Comparison of ENCODE assay signal across 9 cellular contexts in the genomic region with DNA sequence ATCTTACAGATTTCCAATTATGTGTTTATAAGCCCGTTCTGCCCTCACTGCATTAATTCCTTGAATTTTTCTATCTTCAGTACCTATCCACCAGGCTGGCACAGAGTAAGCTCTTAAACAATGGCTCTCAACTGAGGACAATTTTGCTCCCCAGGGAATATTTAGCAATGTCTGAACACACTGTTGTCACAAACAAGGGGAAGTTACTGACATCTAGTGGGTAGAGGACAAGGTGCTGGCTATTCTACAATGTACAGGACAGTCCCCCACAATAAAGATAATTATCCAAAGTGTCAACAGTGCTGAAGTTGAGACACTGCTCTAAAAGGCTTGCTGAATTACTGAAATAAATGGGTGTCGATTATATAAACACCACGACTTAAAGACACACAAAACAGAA. TPM values are rescaled to one million over a fixed set of nuclear protein-coding genes. Genes with fewer than 3 reads are reported as not detected.
DNase-seq lines count a peak whose midpoint lies in the region; ATAC-seq, FAIRE-seq and TF ChIP-seq lines count a peak whose summit lies in the region.
"Had no signal": no experiment of that assay in that cellular context is flagged by ENCODE, and none has a peak within 500 bp of the region (broad histone marks: within the 10 kb centered on the region; RNA-seq: fewer than 3 reads in every experiment).

No MANE protein-coding gene starts in this region.

- H3K4ac ChIP-seq in H1 (replicated peaks; ENCODE audit: insufficient read length, low read depth, low read length): no peak overlapping the region

- H2BK12ac ChIP-seq in H1 (ENCODE audit: low read depth, low read length): no peak overlapping the region

- no peak overlapping the region for H2BK120ac ChIP-seq in H1 (replicated peaks; ENCODE audit: low read depth, low read length)

- H3K9me3 Mint-ChIP-seq in activated naive CD4-positive, alpha-beta T cell treated with anti-CD3 and anti-CD28 coated beads, Interleukin-2, amount 10 ng/mL, durations not matched to agents 7 days and 5 days: no peaks in the 10 kb centered on the region

- H4K8ac ChIP-seq in H1 (ENCODE audit: extremely low read depth, insufficient read depth, low read length): no peak overlapping the region

- TF ChIP-seq CTCF in H1 (IDR thresholded peaks at IDR 0.05; ENCODE audit: control extremely low read depth in 1 of 3, insufficient read depth in 1 of 3, low read depth in 1 of 3, low read length in 3 of 3): peak in 2 of 3 experiments; percentile 30 to 38; a peak in 3 of 4 replicates

- DNase-seq in ACHN: peak; percentile 13
- DNase-seq in NCI-H1417 (lab: John Stamatoyannopoulos, UW): peak in 2 of 3 experiments; percentile 50 to 81
- no peak for DNase-seq in H1 (ENCODE audit: low read depth in 1 of 2, low spot score in 2 of 2)
- no peak for DNase-seq in NCI-H187 treated with DMSO at 0.1 percent for 48 hours (lab: John Stamatoyannopoulos, UW)
- DNase-seq in C1 segment of cervical spinal cord (lab: John Stamatoyannopoulos, UW): no peak
- DNase-seq in activated naive CD4-positive, alpha-beta T cell treated with anti-CD3 and anti-CD28 coated beads, Interleukin-2, amount 10 ng/mL, durations not matched to agents 7 days and 5 days: no peak

- no peaks in the 10 kb centered on the region; the same call in 1 of the 2 replicates for H3K79me1 ChIP-seq in H1 (ENCODE audit: low read depth, low read length)

- no peak overlapping the region for H2BK20ac ChIP-seq in H1 (ENCODE audit: low read length)

- H2AK5ac ChIP-seq in H1 (ENCODE audit: low read depth, low read length): no peak overlapping the region

- H3K4me3 Mint-ChIP-seq in activated naive CD4-positive, alpha-beta T cell treated with anti-CD3 and anti-CD28 coated beads, Interleukin-2, amount 10 ng/mL, durations not matched to agents 7 days and 5 days: no peak overlapping the region

- H4K20me1 ChIP-seq in H1 (replicated peaks in 1 of 2; ENCODE audit: control insufficient read depth in 1 of 2, insufficient read depth in 2 of 2, low read length in 2 of 2): peaks cover 0 to 2% of the 10 kb centered on the region in 2 experiments

- TF ChIP-seq EP300 in H1 (IDR thresholded peaks at IDR 0.05; ENCODE audit: borderline replicate concordance in 1 of 2, low read depth in 2 of 2, low read length in 2 of 2): no peak

- no peak overlapping the region for H4K5ac ChIP-seq in H1 (ENCODE audit: insufficient read length, low read depth, low read length)

- no peaks in the 10 kb centered on the region for H3K27me3 Mint-ChIP-seq in activated naive CD4-positive, alpha-beta T cell treated with anti-CD3 and anti-CD28 coated beads, Interleukin-2, amount 10 ng/mL, durations not matched to agents 7 days and 5 days

- H3K56ac ChIP-seq in H1 (replicated peaks; ENCODE audit: insufficient read length, low read depth, low read length): no peak overlapping the region

- H3K9me3 ChIP-seq in H1 (ENCODE audit: insufficient read depth in 2 of 2, low read depth in 1 of 2, low read length in 1 of 2): no peaks in the 10 kb centered on the region

- peaks cover 9 to 67% of the 10 kb centered on the region in 2 experiments for H3K79me2 ChIP-seq in H1 (ENCODE audit: control insufficient read depth in 1 of 2, insufficient read depth in 2 of 2, low read length in 2 of 2)

- no peak overlapping the region for H3K18ac ChIP-seq in H1 (ENCODE audit: extremely low read depth, low read length)

- H3K27ac Mint-ChIP-seq in activated naive CD4-positive, alpha-beta T cell treated with anti-CD3 and anti-CD28 coated beads, Interleukin-2, amount 10 ng/mL, durations not matched to agents 7 days and 5 days: no peak overlapping the region

- peaks cover 6% of the 10 kb centered on the region for H3K23me2 ChIP-seq in H1 (ENCODE audit: low read depth, low read length)

- CTCF ChIA-PET in H1 (lab: Charles Lee; ENCODE audit: partially characterized antibody): interaction anchor here (0.6 to 2.9 kb wide), 16 partner anchors 8 to 220 kb away, joined by 3 to 11 read pairs (median 4); no protein-coding TSS in a partner anchor
- CTCF ChIA-PET in activated naive CD4-positive, alpha-beta T cell treated with anti-CD3 and anti-CD28 coated beads, Interleukin-2, amount 10 ng/mL, durations not matched to agents 7 days and 5 days (lab: Charles Lee): interaction anchor here (1.2 to 1.5 kb wide), 2 partner anchors 68 to 150 kb away, joined by 3 to 8 read pairs; no protein-coding TSS in a partner anchor

- peaks cover 29% of the 10 kb centered on the region for H3K36me3 Mint-ChIP-seq in activated naive CD4-positive, alpha-beta T cell treated with anti-CD3 and anti-CD28 coated beads, Interleukin-2, amount 10 ng/mL, durations not matched to agents 7 days and 5 days

- H2AFZ ChIP-seq in H1 (ENCODE audit: low read length): no peak overlapping the region

- H3K4me1 Mint-ChIP-seq in activated naive CD4-positive, alpha-beta T cell treated with anti-CD3 and anti-CD28 coated beads, Interleukin-2, amount 10 ng/mL, durations not matched to agents 7 days and 5 days: peaks cover 23% of the 10 kb centered on the region

- ATAC-seq in GM19023 (IDR thresholded peaks at IDR 0.05; ENCODE audit: unreplicated experiment) (peak; percentile 53), HG03025 (IDR thresholded peaks at IDR 0.05; ENCODE audit: low FRiP score, unreplicated experiment) (no peak)

- WGBS in H1 (ENCODE audit: extremely low coverage in 1 of 2, insufficient coverage in 1 of 2, insufficient read length in 1 of 2, insufficient replicate concordance in 2 of 2, low coverage in 1 of 2, low lambda C conversion rate in 2 of 2, missing lambda C conversion rate in 1 of 2), 2 experiments: 91% methylated on average over 3 of the region's 3 CpGs; no CpG with 5 or more reads in 1 of the 2 experiments

- no peak overlapping the region for H4K91ac ChIP-seq in H1 (replicated peaks; ENCODE audit: insufficient read length, low read length)

- no peak overlapping the region for H3K23ac ChIP-seq in H1 (ENCODE audit: insufficient read length)

- H3K36me3 ChIP-seq in H1 (ENCODE audit: control insufficient read depth in 2 of 4, insufficient read depth in 4 of 4, low read length in 3 of 4): peaks cover 0 to 26% (median 8%) of the 10 kb centered on the region in 4 experiments; a peak in 6 of 8 replicates

- no peak overlapping the region for H3K27ac ChIP-seq in H1 (ENCODE audit: low read depth, low read length)

- no peak overlapping the region for H2BK5ac ChIP-seq in H1 (ENCODE audit: low read depth, low read length)

- no peak for FAIRE-seq in H1 (lab: Jason Lieb, UNC)
- FAIRE-seq: HTR-8/SVneo had no signal

- no peak overlapping the region for H3K4me2 ChIP-seq in H1 (ENCODE audit: insufficient read depth in 1 of 2, low read depth in 2 of 2, low read length in 2 of 2)

- POLR2A ChIA-PET in H1 (lab: Charles Lee; ENCODE audit: partially characterized antibody): interaction anchor here (0.7 kb wide), 1 partner anchor 10 kb away, joined by 4 read pairs; no protein-coding TSS in a partner anchor

- no peaks in the 10 kb centered on the region for H3K27me3 ChIP-seq in H1 (replicated peaks in 1 of 4; ENCODE audit: control insufficient read depth in 3 of 4, extremely low read depth in 1 of 4, insufficient read depth in 3 of 4, low read length in 3 of 4)

- in situ Hi-C loops in ACHN (cut with HindIII; ENCODE audit: low pct_ligation_motif_present, low pct_unique_long_range_greater_than_20kb, low sequenced_read_pairs): no loop called here

- H3K9ac ChIP-seq in H1 (replicated peaks in 1 of 4; ENCODE audit: extremely low read depth in 1 of 4, low read depth in 3 of 4, low read length in 3 of 4): no peak overlapping the region

- H3K14ac ChIP-seq in H1 (ENCODE audit: insufficient read length): no peak overlapping the region

- peak; percentile 37 to 60; a peak in 3 of 4 replicates for TF ChIP-seq RAD21 in H1 (IDR thresholded peaks at IDR 0.05 in 1 of 2, conservative IDR thresholded peaks at IDR 0.05 in 1 of 2; ENCODE audit: low read depth in 2 of 2, low read length in 2 of 2)

- no peak overlapping the region for H2BK15ac ChIP-seq in H1 (ENCODE audit: low read length)

- no peak overlapping the region for H3K4me3 ChIP-seq in H1 (ENCODE audit: extremely low read depth in 1 of 4, insufficient read depth in 2 of 4, low read depth in 3 of 4, low read length in 4 of 4)

- no peaks in the 10 kb centered on the region for H3K4me1 ChIP-seq in H1 (replicated peaks in 1 of 4; ENCODE audit: control insufficient read depth in 3 of 4, insufficient read depth in 4 of 4, low read length in 3 of 4)

- TF ChIP-seq POLR2A in H1 (IDR thresholded peaks at IDR 0.05; ENCODE audit: control extremely low read depth in 1 of 2, low read depth in 2 of 2, low read length in 2 of 2): no peak

TF ChIP-seq in H1, 55 proteins besides CTCF, POLR2A, EP300 and RAD21 (continues in another document):
- TF ChIP-seq TBP (IDR thresholded peaks at IDR 0.05; ENCODE audit: low read depth, low read length) (no peak), CEBPB (IDR thresholded peaks at IDR 0.05; ENCODE audit: low read depth, low read length) (no peak), EGR1 (IDR thresholded peaks at IDR 0.05; ENCODE audit: borderline replicate concordance, low read depth, low read length) (no peak), FOSL1 (IDR thresholded peaks at IDR 0.05; ENCODE audit: insufficient read depth, low read depth, low read length) (no peak), CREB1 (IDR thresholded peaks at IDR 0.05) (no peak), BACH1 (IDR thresholded peaks at IDR 0.05; ENCODE audit: low read length) (no peak), SIRT6 (IDR thresholded peaks at IDR 0.05; ENCODE audit: low read length) (no peak), YY1 (IDR thresholded peaks at IDR 0.05; ENCODE audit: low read depth, low read length) (no peak)

RNA-seq across cellular contexts. Expression of gene NDUFS1, which starts 5.0 kb away (rescaled TPM):
- total RNA-seq in H1 (2021; fragmentation: NEBNext Ultra II Directional; extraction: Animal tissue kit (Norgen Biotek cat#: 25700)): 95.9 and 97.0 TPM in 2 replicates
- 28.2 and 42.1 TPM in 2 replicates for polyA plus RNA-seq in H1 (2011; rRNA removed)
- polyA plus RNA-seq in H1 (2011; cell fraction: cytosol; rRNA removed): 73.2 TPM
- 32.3 TPM for polyA plus RNA-seq in H1 (2011; cell fraction: nucleus; rRNA removed)
- 57.7 to 82.4 TPM (median 70.6 TPM) in 4 replicates for polyA plus RNA-seq in H1 (2012, experiment 1 of 2)
- polyA plus RNA-seq in H1 (2012, experiment 2 of 2): 7.3 TPM
- 31.2 TPM for polyA plus RNA-seq in H1 (2013, experiment 1 of 2)
- polyA plus RNA-seq in H1 (2013, experiment 2 of 2): 29.8 TPM
- 130 and 185 TPM in 2 replicates for polyA minus RNA-seq in H1 (2011; rRNA and poly(A)+ RNA removed)
- polyA minus RNA-seq in H1 (2011; cell fraction: cytosol; rRNA and poly(A)+ RNA removed): 45.9 TPM
- polyA minus RNA-seq in H1 (2011; cell fraction: nucleus; rRNA and poly(A)+ RNA removed): 54.9 TPM

RNA-seq across cellular contexts. Expression of gene EEF1B2, which starts 5.5 kb away (rescaled TPM):
- 675 and 679 TPM in 2 replicates for total RNA-seq in H1 (2021; fragmentation: NEBNext Ultra II Directional; extraction: Animal tissue kit (Norgen Biotek cat#: 25700))
- polyA plus RNA-seq in H1 (2011; rRNA removed): 381 and 504 TPM in 2 replicates
- 747 TPM for polyA plus RNA-seq in H1 (2011; cell fraction: cytosol; rRNA removed)
- polyA plus RNA-seq in H1 (2011; cell fraction: nucleus; rRNA removed): 321 TPM
- 803 to 979 TPM (median 851 TPM) in 4 replicates for polyA plus RNA-seq in H1 (2012, experiment 1 of 2)
- polyA plus RNA-seq in H1 (2012, experiment 2 of 2): 655 TPM
- 829 TPM for polyA plus RNA-seq in H1 (2013, experiment 1 of 2)
- polyA plus RNA-seq in H1 (2013, experiment 2 of 2): 776 TPM
- polyA minus RNA-seq in H1 (2011; rRNA and poly(A)+ RNA removed): 373 TPM in 2 replicates
- 289 TPM for polyA minus RNA-seq in H1 (2011; cell fraction: cytosol; rRNA and poly(A)+ RNA removed)
- 448 TPM for polyA minus RNA-seq in H1 (2011; cell fraction: nucleus; rRNA and poly(A)+ RNA removed)

Comparison
In these comparisons a context has a peak if more than half of its experiments do, and no peak if none do; other contexts are left out.
1. DNase-seq: peak in ACHN (single experiment) and NCI-H1417 (2 of 3); none in H1 (0 of 2), NCI-H187 treated with DMSO at 0.1 percent for 48 hours (single experiment), C1 segment of cervical spinal cord (0 of 14) and activated naive CD4-positive, alpha-beta T cell treated with anti-CD3 and anti-CD28 coated beads, Interleukin-2, amount 10 ng/mL, durations not matched to agents 7 days and 5 days (single experiment).